In genomic region chr4:26248647-26249046, GRCh38 we compare ENCODE assay signal across 10 cellular contexts.
DNase-seq lines count a peak whose midpoint lies in the region; ATAC-seq and TF ChIP-seq lines count a peak whose summit lies in the region.
"Had no signal": no experiment of that assay in that cellular context is flagged by ENCODE, and none has a peak within 500 bp of the region (broad histone marks: within the 10 kb centered on the region; RNA-seq: fewer than 3 reads in every experiment).

No MANE protein-coding gene starts in this region.

- no peaks in the 10 kb centered on the region for H3K9me3 ChIP-seq in A673 (ENCODE audit: low read depth, low read length, poor library complexity, severe bottlenecking)
- no peaks in the 10 kb centered on the region for H3K9me3 ChIP-seq in effector memory CD4-positive, alpha-beta T cell (ENCODE audit: control insufficient read depth, low read length)

- BruUV-seq in A673 (replicated peaks; lab: Mats Ljungman, UMichigan), result no TSS peak

- H3K27ac ChIP-seq in A673 (ENCODE audit: low read depth, low read length, poor library complexity, severe bottlenecking), result no peak overlapping the region
- H3K27ac ChIP-seq in effector memory CD4-positive, alpha-beta T cell (ENCODE audit: insufficient read depth, low read length, poor library complexity, severe bottlenecking), result no peak overlapping the region

- ATAC-seq in GM18502 (IDR thresholded peaks at IDR 0.05; ENCODE audit: poor library complexity, unreplicated experiment), result no peak
- ATAC-seq: GM12878 had no signal

- peak; percentile 65 for DNase-seq in A673 (ENCODE audit: low spot score)
- peak; percentile 29 for DNase-seq in MV-4-11 (lab: John Stamatoyannopoulos, UW)
- peak; percentile 34 for DNase-seq in NCI-H82 treated with DMSO at 0.1 percent for 48 hours (lab: John Stamatoyannopoulos, UW; ENCODE audit: unreplicated experiment)
- peak; percentile 91 for DNase-seq in fibroblast of the aortic adventitia (ENCODE audit: low read depth)
- DNase-seq in effector memory CD4-positive, alpha-beta T cell, result no peak
- no peak for DNase-seq in putamen (ENCODE audit: low spot score)
- no peak for DNase-seq in GM19238 (ENCODE audit: insufficient read length, low spot score)
- DNase-seq: C1 segment of cervical spinal cord had no signal

- TF ChIP-seq CTCF in A673 (conservative IDR thresholded peaks at IDR 0.05; ENCODE audit: low read depth, low read length) (no peak), fibroblast of the aortic adventitia (IDR thresholded peaks at IDR 0.05; ENCODE audit: insufficient read depth, low read length) (no peak)

- intact Hi-C loops in A673 (cut with micrococcal nuclease; ENCODE audit: unreplicated experiment), result no loop called here

- peaks cover 4% of the 10 kb centered on the region for H3K4me1 ChIP-seq in A673 (ENCODE audit: insufficient read depth, low read length, poor library complexity, severe bottlenecking)
- H3K4me1 ChIP-seq in effector memory CD4-positive, alpha-beta T cell (ENCODE audit: control insufficient read depth, insufficient read depth, low read length, poor library complexity, severe bottlenecking), result no peaks in the 10 kb centered on the region

- H3K27me3 ChIP-seq in A673 (replicated peaks; ENCODE audit: insufficient read depth, low read depth, low read length, poor library complexity), result no peaks in the 10 kb centered on the region
- no peaks in the 10 kb centered on the region for H3K27me3 ChIP-seq in effector memory CD4-positive, alpha-beta T cell (replicated peaks; ENCODE audit: control insufficient read depth, insufficient read depth, low read length, poor library complexity, severe bottlenecking)

- CTCF ChIA-PET in A673 (lab: Charles Lee), result no interaction called here

- POLR2A ChIA-PET in A673 (lab: Charles Lee; ENCODE audit: low non-redundant PET), result no interaction called here

- no peak overlapping the region for H3K4me3 ChIP-seq in A673 (ENCODE audit: low read depth, low read length, poor library complexity, severe bottlenecking)
- H3K4me3 ChIP-seq in fibroblast of the aortic adventitia (ENCODE audit: low read depth, low read length), result no peak overlapping the region
- no peak overlapping the region for H3K4me3 ChIP-seq in effector memory CD4-positive, alpha-beta T cell (ENCODE audit: insufficient read depth, low read depth, low read length, poor library complexity, severe bottlenecking)
- H3K4me3 ChIP-seq: GM12878 had no signal

- H3K36me3 ChIP-seq in A673 (ENCODE audit: insufficient read depth, low read length, poor library complexity, severe bottlenecking), result no peaks in the 10 kb centered on the region
- no peaks in the 10 kb centered on the region for H3K36me3 ChIP-seq in effector memory CD4-positive, alpha-beta T cell (ENCODE audit: control insufficient read depth, insufficient read depth, low read length)

Comparison
In these comparisons a context has a peak if more than half of its experiments do, and no peak if none do; other contexts are left out.
1. DNase-seq: peak in A673 (single experiment), MV-4-11 (single experiment), NCI-H82 treated with DMSO at 0.1 percent for 48 hours (single experiment) and fibroblast of the aortic adventitia (single experiment); none in effector memory CD4-positive, alpha-beta T cell (0 of 3), putamen (single experiment) and GM19238 (single experiment).